Comparison of ENCODE assay signal across 10 cellular contexts in genomic region chr6:2110504-2110903, GRCh38.
DNase-seq lines count a peak whose midpoint lies in the region; ATAC-seq and TF ChIP-seq lines count a peak whose summit lies in the region.
"Had no signal": no experiment of that assay in that cellular context is flagged by ENCODE, and none has a peak within 500 bp of the region (broad histone marks: within the 10 kb centered on the region; RNA-seq: fewer than 3 reads in every experiment).

No MANE protein-coding gene starts in this region.

- H3K36me3 Mint-ChIP-seq in activated T-helper 1 cell treated with anti-CD3 and anti-CD28 coated beads, Interleukin-12 subunit alpha, Interleukin-12 subunit beta, Interleukin-2, Interleukin-4 antibody, amounts not matched to agents 30 ng/mL and 10 ng/mL and 1 ng/mL, durations not matched to agents 14 hours and 24 hours and 36 hours (ENCODE audit: low read depth): peaks cover 23% of the 10 kb centered on the region

- peak overlapping the region; percentile 90 for H3K27ac Mint-ChIP-seq in activated T-helper 1 cell treated with anti-CD3 and anti-CD28 coated beads, Interleukin-12 subunit alpha, Interleukin-12 subunit beta, Interleukin-2, Interleukin-4 antibody, amounts not matched to agents 30 ng/mL and 10 ng/mL and 1 ng/mL, durations not matched to agents 14 hours and 24 hours and 36 hours

- no peaks in the 10 kb centered on the region for H3K27me3 ChIP-seq in HCT116 (ENCODE audit: insufficient read depth, low read length)
- H3K27me3 ChIP-seq in osteoblast (ENCODE audit: insufficient read depth, low read length): no peaks in the 10 kb centered on the region

- no peaks in the 10 kb centered on the region for H4K20me1 ChIP-seq in HCT116 (ENCODE audit: insufficient read depth)
- no peaks in the 10 kb centered on the region for H4K20me1 ChIP-seq in osteoblast (ENCODE audit: insufficient read depth, low read length)

- H2AFZ ChIP-seq in HCT116 (ENCODE audit: low read depth, low read length, poor library complexity, severe bottlenecking) (no peak overlapping the region), osteoblast (ENCODE audit: low read length) (peak overlapping the region; percentile 47)

- POLR2A ChIA-PET in HCT116 (lab: Charles Lee): no interaction called here

- CTCF ChIA-PET in HCT116 (lab: Charles Lee): no interaction called here

- H3K4me1 ChIP-seq in HCT116 (ENCODE audit: control insufficient read depth in 1 of 2, insufficient read depth in 2 of 2, low read length in 2 of 2) (peaks cover 8 to 17% of the 10 kb centered on the region in 2 experiments; a peak in 3 of 4 replicates), osteoblast (ENCODE audit: insufficient read depth, low read length) (peaks cover 21% of the 10 kb centered on the region)

- no peak for TF ChIP-seq POLR2A in HCT116 (IDR thresholded peaks at IDR 0.05; ENCODE audit: borderline replicate concordance, extremely low read depth, insufficient read depth, insufficient read length)

- TF ChIP-seq RAD21 in HCT116 (IDR thresholded peaks at IDR 0.05; ENCODE audit: low read depth): no peak

- H3K9me3 Mint-ChIP-seq in activated T-helper 1 cell treated with anti-CD3 and anti-CD28 coated beads, Interleukin-12 subunit alpha, Interleukin-12 subunit beta, Interleukin-2, Interleukin-4 antibody, amounts not matched to agents 30 ng/mL and 10 ng/mL and 1 ng/mL, durations not matched to agents 14 hours and 24 hours and 36 hours: no peaks in the 10 kb centered on the region

- H3K4me2 ChIP-seq in HCT116 (ENCODE audit: low read length): peak overlapping the region; percentile 45; the same call in 1 of the 2 replicates
- peak overlapping the region; percentile 86 for H3K4me2 ChIP-seq in osteoblast (ENCODE audit: insufficient read depth, low read length)

- peaks cover 2% of the 10 kb centered on the region for H3K27me3 Mint-ChIP-seq in activated T-helper 1 cell treated with anti-CD3 and anti-CD28 coated beads, Interleukin-12 subunit alpha, Interleukin-12 subunit beta, Interleukin-2, Interleukin-4 antibody, amounts not matched to agents 30 ng/mL and 10 ng/mL and 1 ng/mL, durations not matched to agents 14 hours and 24 hours and 36 hours (ENCODE audit: insufficient read depth)

- H3K9ac ChIP-seq in HCT116 (ENCODE audit: low read length): no peak overlapping the region

- peaks cover 50% of the 10 kb centered on the region for H3K4me1 Mint-ChIP-seq in activated T-helper 1 cell treated with anti-CD3 and anti-CD28 coated beads, Interleukin-12 subunit alpha, Interleukin-12 subunit beta, Interleukin-2, Interleukin-4 antibody, amounts not matched to agents 30 ng/mL and 10 ng/mL and 1 ng/mL, durations not matched to agents 14 hours and 24 hours and 36 hours (ENCODE audit: low read depth)

- TF ChIP-seq CTCF in HCT116 (IDR thresholded peaks at IDR 0.05 in 2 of 3, conservative IDR thresholded peaks at IDR 0.05 in 1 of 3; ENCODE audit: borderline replicate concordance in 1 of 3, insufficient read depth in 1 of 3, low read depth in 2 of 3, low read length in 2 of 3) (no peak), osteoblast (IDR thresholded peaks at IDR 0.05; ENCODE audit: extremely low read depth, low read depth, low read length) (no peak)

- H3K9me3 ChIP-seq in HCT116 (ENCODE audit: control insufficient read depth in 1 of 2, insufficient read depth in 1 of 2, low read depth in 1 of 2, low read length in 2 of 2) (no peaks in the 10 kb centered on the region), osteoblast (ENCODE audit: low read depth, low read length) (no peaks in the 10 kb centered on the region)
- H3K9me3 ChIP-seq: left ventricle myocardium inferior had no signal

- H3K79me2 ChIP-seq in HCT116 (ENCODE audit: insufficient read depth, low read length) (no peaks in the 10 kb centered on the region), osteoblast (ENCODE audit: insufficient read depth, low read length) (no peaks in the 10 kb centered on the region)

- H3K27ac ChIP-seq in HCT116 (ENCODE audit: low read depth, low read length): no peak overlapping the region
- H3K27ac ChIP-seq in osteoblast (ENCODE audit: low read depth, low read length): peak overlapping the region; percentile 94
- H3K27ac ChIP-seq: 22Rv1, left ventricle myocardium inferior had no signal

- H3K4me3 ChIP-seq in HCT116 (replicated peaks in 1 of 2; ENCODE audit: low read depth in 1 of 2, low read length in 2 of 2) (no peak overlapping the region), osteoblast (ENCODE audit: insufficient read depth, low read length) (peak overlapping the region; percentile 69)
- H3K4me3 ChIP-seq: left ventricle myocardium inferior had no signal

- DNase-seq in DMS 273 (lab: John Stamatoyannopoulos, UW; ENCODE audit: unreplicated experiment): peak; percentile 14
- DNase-seq in DMS 273 treated with DMSO at 0.1 percent for 48 hours (lab: John Stamatoyannopoulos, UW): no peak
- no peak for DNase-seq in HCT116 (ENCODE audit: low read depth, low spot score)
- no peak for DNase-seq in activated T-helper 1 cell treated with anti-CD3 and anti-CD28 coated beads, Interleukin-12 subunit alpha, Interleukin-12 subunit beta, Interleukin-2, Interleukin-4 antibody, amounts not matched to agents 30 ng/mL and 10 ng/mL and 1 ng/mL, durations not matched to agents 14 hours and 24 hours and 36 hours (ENCODE audit: low spot score)
- no peak for DNase-seq in osteoblast (ENCODE audit: insufficient read length, low spot score, missing footprints)
- DNase-seq in T1000 (lab: John Stamatoyannopoulos, UW): no peak
- no peak for DNase-seq in stimulated activated naive CD4-positive, alpha-beta T cell (lab: John Stamatoyannopoulos, UW)
- DNase-seq: left ventricle myocardium inferior had no signal

- H3K36me3 ChIP-seq in HCT116 (ENCODE audit: control insufficient read depth in 1 of 2, insufficient read depth in 2 of 2, low read length in 2 of 2) (no peaks in the 10 kb centered on the region), osteoblast (ENCODE audit: insufficient read depth, low read length) (no peaks in the 10 kb centered on the region)
- H3K36me3 ChIP-seq: left ventricle myocardium inferior had no signal

- RAD21 ChIA-PET in HCT116 (lab: Charles Lee; ENCODE audit: low non-redundant PET in 1 of 2, low total read pairs in 2 of 2, uncharacterized antibody in 2 of 2, unreplicated experiment in 2 of 2): interaction anchor here in 1 of 2 experiments (0.6 kb wide), 1 partner anchor 524 kb away, joined by 3 read pairs; no protein-coding TSS in a partner anchor

- BruUV-seq in HCT116 (replicated peaks; lab: Mats Ljungman, UMichigan): no TSS peak

- H3K9me2 ChIP-seq in HCT116 (ENCODE audit: insufficient read depth): no peaks in the 10 kb centered on the region

- intact Hi-C loops in HCT116 (cut with micrococcal nuclease): no loop called here
- intact Hi-C loops in activated T-helper 1 cell treated with anti-CD3 and anti-CD28 coated beads, Interleukin-12 subunit alpha, Interleukin-12 subunit beta, Interleukin-2, Interleukin-4 antibody, amounts not matched to agents 30 ng/mL and 10 ng/mL and 1 ng/mL, durations not matched to agents 14 hours and 24 hours and 36 hours (cut with micrococcal nuclease): loop anchor here (1.0 to 10.0 kb wide), 5 partner anchors 132 to 586 kb away; no protein-coding TSS in a partner anchor

- peak overlapping the region; percentile 73 for H3K4me3 Mint-ChIP-seq in activated T-helper 1 cell treated with anti-CD3 and anti-CD28 coated beads, Interleukin-12 subunit alpha, Interleukin-12 subunit beta, Interleukin-2, Interleukin-4 antibody, amounts not matched to agents 30 ng/mL and 10 ng/mL and 1 ng/mL, durations not matched to agents 14 hours and 24 hours and 36 hours

- ATAC-seq in HCT116 (no peak), HG03521 (IDR thresholded peaks at IDR 0.05; ENCODE audit: unreplicated experiment) (no peak)

TF ChIP-seq in HCT116, 20 proteins besides CTCF, POLR2A, EP300 and RAD21:
- TF ChIP-seq EZH2phosphoT487 (IDR thresholded peaks at IDR 0.05; ENCODE audit: borderline replicate concordance) (no peak), ZBTB33 (IDR thresholded peaks at IDR 0.05; ENCODE audit: extremely low read depth, insufficient replicate concordance, low read length) (no peak), MAX (IDR thresholded peaks at IDR 0.05) (no peak), SRF (IDR thresholded peaks at IDR 0.05; ENCODE audit: low read depth) (no peak), EZH2 (IDR thresholded peaks at IDR 0.05) (no peak), TCF7L2 (IDR thresholded peaks at IDR 0.05; ENCODE audit: borderline replicate concordance, extremely low read depth, insufficient read depth, insufficient read length) (no peak), SP1 (IDR thresholded peaks at IDR 0.05; ENCODE audit: low read depth) (no peak)
